16 cellular contexts compared by ENCODE assay signal in genomic region chr3:42035007-42035406, GRCh38. TPM values are rescaled to one million over a fixed set of nuclear protein-coding genes. Genes with fewer than 3 reads are reported as not detected.
DNase-seq lines count a peak whose midpoint lies in the region; ATAC-seq and TF ChIP-seq lines count a peak whose summit lies in the region.
"Had no signal": no experiment of that assay in that cellular context is flagged by ENCODE, and none has a peak within 500 bp of the region (broad histone marks: within the 10 kb centered on the region; RNA-seq: fewer than 3 reads in every experiment).

No MANE protein-coding gene starts in this region.

- no peak overlapping the region for H3K4me3 Mint-ChIP-seq in CD8-positive, alpha-beta T cell
- H3K4me3 Mint-ChIP-seq in stimulated activated effector memory CD8-positive, alpha-beta T cell treated with anti-CD3 and anti-CD28 coated beads, Interleukin-12 subunit alpha, Interleukin-12 subunit beta, amount 100 ng/mL, for 72 hours = no peak overlapping the region
- H3K4me3 Mint-ChIP-seq in activated naive CD4-positive, alpha-beta T cell treated with anti-CD3 and anti-CD28 coated beads, Interleukin-2, amount 10 ng/mL, durations not matched to agents 7 days and 5 days = no peak overlapping the region
- H3K4me3 Mint-ChIP-seq: activated naive CD8-positive, alpha-beta T cell; stimulated activated naive CD8-positive, alpha-beta T cell treated with anti-CD3 and anti-CD28 coated beads, Interleukin-15, amount 100 ng/mL, for 72 hours had no signal

- peaks cover 30% of the 10 kb centered on the region for H3K36me3 Mint-ChIP-seq in CD8-positive, alpha-beta T cell
- peaks cover 13% of the 10 kb centered on the region for H3K36me3 Mint-ChIP-seq in stimulated activated effector memory CD8-positive, alpha-beta T cell treated with anti-CD3 and anti-CD28 coated beads, Interleukin-12 subunit alpha, Interleukin-12 subunit beta, amount 100 ng/mL, for 72 hours
- H3K36me3 Mint-ChIP-seq in activated naive CD4-positive, alpha-beta T cell treated with anti-CD3 and anti-CD28 coated beads, Interleukin-2, amount 10 ng/mL, durations not matched to agents 7 days and 5 days = peaks cover 5% of the 10 kb centered on the region

- no peak for ATAC-seq in CD8-positive, alpha-beta T cell
- no peak for ATAC-seq in stimulated activated effector memory CD8-positive, alpha-beta T cell treated with anti-CD3 and anti-CD28 coated beads, Interleukin-12 subunit alpha, Interleukin-12 subunit beta, amount 100 ng/mL, for 72 hours
- ATAC-seq in GM19397 (IDR thresholded peaks at IDR 0.05; ENCODE audit: unreplicated experiment) (no peak), GM19395 (IDR thresholded peaks at IDR 0.05; ENCODE audit: unreplicated experiment) (no peak)
- ATAC-seq: stimulated activated naive CD8-positive, alpha-beta T cell treated with anti-CD3 and anti-CD28 coated beads, Interleukin-15, amount 100 ng/mL, for 72 hours had no signal

- H3K4me3 ChIP-seq in CD8-positive, alpha-beta T cell (ENCODE audit: low read depth, low read length) = no peak overlapping the region
- no peak overlapping the region for H3K4me3 ChIP-seq in adrenal gland
- H3K4me3 ChIP-seq in liver (ENCODE audit: low read depth in 1 of 3, low read length in 3 of 3) = no peak overlapping the region
- H3K4me3 ChIP-seq: PC-9 had no signal

- intact Hi-C loops in CD8-positive, alpha-beta T cell (cut with DNase I, micrococcal nuclease) = no loop called here
- intact Hi-C loops in adrenal gland (cut with DNase I) = no loop called here

- no peaks in the 10 kb centered on the region for H3K9me3 Mint-ChIP-seq in CD8-positive, alpha-beta T cell
- H3K9me3 Mint-ChIP-seq in stimulated activated effector memory CD8-positive, alpha-beta T cell treated with anti-CD3 and anti-CD28 coated beads, Interleukin-12 subunit alpha, Interleukin-12 subunit beta, amount 100 ng/mL, for 72 hours = no peaks in the 10 kb centered on the region
- no peaks in the 10 kb centered on the region for H3K9me3 Mint-ChIP-seq in activated naive CD4-positive, alpha-beta T cell treated with anti-CD3 and anti-CD28 coated beads, Interleukin-2, amount 10 ng/mL, durations not matched to agents 7 days and 5 days
- H3K9me3 Mint-ChIP-seq: stimulated activated naive CD8-positive, alpha-beta T cell treated with anti-CD3 and anti-CD28 coated beads, Interleukin-15, amount 100 ng/mL, for 72 hours had no signal

- CTCF ChIA-PET in CD8-positive, alpha-beta T cell (lab: Charles Lee) = no interaction called here
- CTCF ChIA-PET in activated naive CD4-positive, alpha-beta T cell treated with anti-CD3 and anti-CD28 coated beads, Interleukin-2, amount 10 ng/mL, durations not matched to agents 7 days and 5 days (lab: Charles Lee) = no interaction called here

- no peaks in the 10 kb centered on the region for H3K9me3 ChIP-seq in CD8-positive, alpha-beta T cell (ENCODE audit: low read length)
- H3K9me3 ChIP-seq in adrenal gland (replicated peaks in 1 of 3) (no peaks in the 10 kb centered on the region), liver (ENCODE audit: control insufficient read depth in 4 of 4, low read length in 3 of 4) (no peaks in the 10 kb centered on the region)
- H3K9me3 ChIP-seq: BE2C had no signal

- TF ChIP-seq CTCF in CD8-positive, alpha-beta T cell (IDR thresholded peaks at IDR 0.05) = no peak
- no peak for TF ChIP-seq CTCF in adrenal gland (IDR thresholded peaks at IDR 0.05)
- TF ChIP-seq CTCF in liver (IDR thresholded peaks at IDR 0.05; ENCODE audit: low read depth, low read length, missing input control) = no peak

- TF ChIP-seq POLR2A in adrenal gland (IDR thresholded peaks at IDR 0.05) = no peak

- no peaks in the 10 kb centered on the region for H3K27me3 ChIP-seq in CD8-positive, alpha-beta T cell (ENCODE audit: insufficient read depth, low read length)
- H3K27me3 ChIP-seq in adrenal gland = no peaks in the 10 kb centered on the region
- no peaks in the 10 kb centered on the region for H3K27me3 ChIP-seq in liver (ENCODE audit: control insufficient read depth in 4 of 4, insufficient read depth in 4 of 4, low read length in 3 of 4)
- H3K27me3 ChIP-seq: BE2C had no signal

- POLR2A ChIA-PET in CD8-positive, alpha-beta T cell (lab: Charles Lee) = interaction anchor here (1.1 kb wide), 1 partner anchor 19 kb away, joined by 3 read pairs; no protein-coding TSS in a partner anchor

- H3K27ac ChIP-seq in CD8-positive, alpha-beta T cell (ENCODE audit: low read depth, low read length) = no peak overlapping the region
- H3K27ac ChIP-seq in adrenal gland (peak overlapping the region in 3 of 5 donors; percentile 80 to 93 (median 89)), liver (ENCODE audit: low read depth in 1 of 2, low read length in 2 of 2) (peak overlapping the region; percentile 78 to 95)
- H3K27ac ChIP-seq: PC-9 had no signal

- H3K4me1 ChIP-seq in CD8-positive, alpha-beta T cell (ENCODE audit: insufficient read depth, low read length) = no peaks in the 10 kb centered on the region
- H3K4me1 ChIP-seq in adrenal gland (replicated peaks in 1 of 2) (peaks cover 41 to 52% of the 10 kb centered on the region in 2 donors), liver (ENCODE audit: control insufficient read depth in 4 of 4, insufficient read depth in 4 of 4, low read length in 3 of 4) (peaks cover 18 to 59% (median 50%) of the 10 kb centered on the region in 4 donors)
- H3K4me1 ChIP-seq: BE2C had no signal

- H3K4me1 Mint-ChIP-seq in CD8-positive, alpha-beta T cell (ENCODE audit: low read depth) = peaks cover 29% of the 10 kb centered on the region
- peaks cover 42% of the 10 kb centered on the region for H3K4me1 Mint-ChIP-seq in stimulated activated effector memory CD8-positive, alpha-beta T cell treated with anti-CD3 and anti-CD28 coated beads, Interleukin-12 subunit alpha, Interleukin-12 subunit beta, amount 100 ng/mL, for 72 hours
- H3K4me1 Mint-ChIP-seq in activated naive CD4-positive, alpha-beta T cell treated with anti-CD3 and anti-CD28 coated beads, Interleukin-2, amount 10 ng/mL, durations not matched to agents 7 days and 5 days = no peaks in the 10 kb centered on the region

- no peaks in the 10 kb centered on the region for H3K36me3 ChIP-seq in CD8-positive, alpha-beta T cell (ENCODE audit: insufficient read depth, low read length)
- H3K36me3 ChIP-seq in adrenal gland (replicated peaks in 1 of 2) = no peaks in the 10 kb centered on the region
- no peaks in the 10 kb centered on the region for H3K36me3 ChIP-seq in liver (ENCODE audit: control insufficient read depth in 4 of 4, insufficient read depth in 3 of 4, low read depth in 1 of 4, low read length in 3 of 4)
- H3K36me3 ChIP-seq: BE2C had no signal

- H3K27me3 Mint-ChIP-seq in CD8-positive, alpha-beta T cell (ENCODE audit: low read depth) = no peaks in the 10 kb centered on the region
- no peaks in the 10 kb centered on the region for H3K27me3 Mint-ChIP-seq in activated naive CD4-positive, alpha-beta T cell treated with anti-CD3 and anti-CD28 coated beads, Interleukin-2, amount 10 ng/mL, durations not matched to agents 7 days and 5 days
- H3K27me3 Mint-ChIP-seq: activated naive CD8-positive, alpha-beta T cell; stimulated activated naive CD8-positive, alpha-beta T cell treated with anti-CD3 and anti-CD28 coated beads, Interleukin-15, amount 100 ng/mL, for 72 hours had no signal

- H3K27ac Mint-ChIP-seq in CD8-positive, alpha-beta T cell = peak overlapping the region; percentile 12
- peak overlapping the region; percentile 29 for H3K27ac Mint-ChIP-seq in stimulated activated effector memory CD8-positive, alpha-beta T cell treated with anti-CD3 and anti-CD28 coated beads, Interleukin-12 subunit alpha, Interleukin-12 subunit beta, amount 100 ng/mL, for 72 hours
- H3K27ac Mint-ChIP-seq in activated naive CD4-positive, alpha-beta T cell treated with anti-CD3 and anti-CD28 coated beads, Interleukin-2, amount 10 ng/mL, durations not matched to agents 7 days and 5 days = no peak overlapping the region
- H3K27ac Mint-ChIP-seq: activated naive CD8-positive, alpha-beta T cell had no signal

- no peak for TF ChIP-seq RAD21 in liver (IDR thresholded peaks at IDR 0.05)

- 94 to 100% (median 98%) methylated on average over 3 of the region's 3 CpGs for WGBS in adrenal gland, 4 donors
- 92% methylated on average over 3 of the region's 3 CpGs for WGBS in liver

- DNase-seq in CD8-positive, alpha-beta T cell = no peak
- no peak for DNase-seq in adrenal gland
- no peak for DNase-seq in stimulated activated effector memory CD8-positive, alpha-beta T cell treated with anti-CD3 and anti-CD28 coated beads, Interleukin-12 subunit alpha, Interleukin-12 subunit beta, amount 100 ng/mL, for 72 hours (ENCODE audit: low spot score in 2 of 2)
- no peak for DNase-seq in NCI-H1436 treated with DMSO at 0.1 percent for 48 hours (lab: John Stamatoyannopoulos, UW)
- no peak for DNase-seq in activated naive CD4-positive, alpha-beta T cell treated with anti-CD3 and anti-CD28 coated beads, Interleukin-2, amount 10 ng/mL, durations not matched to agents 7 days and 5 days
- DNase-seq: activated CD4-positive, CD25-positive, alpha-beta regulatory T cell; BE2C; central memory CD4-positive, alpha-beta T cell; NCI-H1694 treated with DMSO at 0.1 percent for 48 hours; NCI-H524; PC-9; stimulated activated naive CD8-positive, alpha-beta T cell treated with anti-CD3 and anti-CD28 coated beads, Interleukin-15, amount 100 ng/mL, for 72 hours had no signal

- H3K9ac ChIP-seq in liver (ENCODE audit: low read depth in 1 of 2, low read length in 2 of 2) = no peak overlapping the region

TF ChIP-seq in liver, 16 proteins besides CTCF, POLR2A, EP300 and RAD21 (continues in another document):
- no peak for TF ChIP-seq FOXA1 (IDR thresholded peaks at IDR 0.05)
- TF ChIP-seq YY1 (IDR thresholded peaks at IDR 0.05) = no peak
- no peak for TF ChIP-seq ZBTB33 (IDR thresholded peaks at IDR 0.05)
- TF ChIP-seq ATF3 (IDR thresholded peaks at IDR 0.05) = no peak

RNA-seq across cellular contexts. Expression of gene TRAK1, which starts 56.1 kb away (rescaled TPM):
- total RNA-seq in CD8-positive, alpha-beta T cell = 10 to 100 TPM; 21.6 to 22.8 TPM
- total RNA-seq in adrenal gland (10 to 100 TPM; 24.6 to 38.1 (median 28.8) TPM), liver (10 to 100 TPM; 12.1 to 21.7 TPM)
- polyA plus RNA-seq in adrenal gland (10 to 100 TPM; 13.1 to 20.1 (median 18.7) TPM), liver (1 to 10 TPM; 3.4 to 5.0 TPM)
